Comparison of ENCODE assay signal across 23 cellular contexts in the genomic region with DNA sequence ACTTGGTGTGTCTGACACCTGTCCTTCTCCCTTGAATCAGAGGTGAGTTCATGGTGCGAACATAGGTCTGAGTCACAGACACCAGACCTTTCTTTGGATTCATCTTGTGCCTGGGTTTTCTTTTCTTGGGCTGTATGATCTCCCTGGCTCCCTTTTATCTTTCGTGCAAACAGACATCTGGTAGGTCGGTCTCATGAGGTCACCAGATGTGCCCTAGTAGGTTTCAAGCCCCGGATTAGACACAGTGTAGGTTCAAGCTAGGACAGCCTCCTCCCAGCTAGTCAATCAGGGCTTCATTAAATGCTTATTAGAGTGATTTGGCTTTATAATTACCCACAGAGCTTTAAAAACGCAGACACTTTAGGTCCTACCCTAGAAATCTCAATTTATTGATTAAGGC.
A peak's percentile ranks its signal among the peaks of the same experiment; 100 is the strongest.
DNase-seq lines count a peak whose midpoint lies in the region; ATAC-seq and TF ChIP-seq lines count a peak whose summit lies in the region.
"Had no signal": no experiment of that assay in that cellular context is flagged by ENCODE, and none has a peak within 500 bp of the region (broad histone marks: within the 10 kb centered on the region; RNA-seq: fewer than 3 reads in every experiment).

No MANE protein-coding gene starts in this region.

- DNase-seq in AG20443 (ENCODE audit: low spot score) (peak; percentile 65), GM04504 (ENCODE audit: low read depth) (peak; percentile 60), NCI-H82 treated with DMSO at 0.1 percent for 48 hours (lab: John Stamatoyannopoulos, UW; ENCODE audit: unreplicated experiment) (peak; percentile 97), fibroblast of villous mesenchyme (ENCODE audit: low read depth) (peak; percentile 81), C1 segment of cervical spinal cord (lab: John Stamatoyannopoulos, UW) (no peak), NCI-H2029 (lab: John Stamatoyannopoulos, UW) (no peak), psoas muscle (no peak)
- DNase-seq: Caco-2; CD4-positive, alpha-beta memory T cell; DMS53; GF-D8; H9; KG1; NCI-H1092 treated with DMSO at 0.1 percent for 48 hours; NCI-H1436 treated with DMSO at 0.1 percent for 48 hours; NCI-H1930; NCI-H226; NCI-H510A treated with DMSO at 0.1 percent for 48 hours; OCI-M1; Right ventricle myocardium superior; SW 1271 had no signal

- H3K27ac ChIP-seq in psoas muscle = no peak overlapping the region
- H3K27ac ChIP-seq: A549, BLaER1 had no signal

- peaks cover 5% of the 10 kb centered on the region for H3K9me3 ChIP-seq in psoas muscle
- H3K9me3 ChIP-seq: A549, BLaER1, Caco-2 had no signal

- H3K36me3 ChIP-seq in psoas muscle (ENCODE audit: insufficient read depth in 1 of 2, low read depth in 1 of 2) = no peaks in the 10 kb centered on the region
- H3K36me3 ChIP-seq: BLaER1 had no signal

- H3K4me3 ChIP-seq in fibroblast of villous mesenchyme (ENCODE audit: low read depth, low read length) (no peak overlapping the region), psoas muscle (no peak overlapping the region)
- H3K4me3 ChIP-seq: A549, BLaER1 had no signal

- H3K27me3 ChIP-seq in psoas muscle (ENCODE audit: insufficient read depth in 3 of 3, low read length in 2 of 3) = no peaks in the 10 kb centered on the region
- H3K27me3 ChIP-seq: BLaER1 had no signal

- no peak for ATAC-seq in psoas muscle
- ATAC-seq: A549 had no signal

- intact Hi-C loops in psoas muscle (cut with DNase I) = no loop called here

- 49 to 65% (median 59%) methylated on average over 5 of the region's 5 CpGs for WGBS in psoas muscle, 3 donors

- TF ChIP-seq CTCF in fibroblast of villous mesenchyme (IDR thresholded peaks at IDR 0.05; ENCODE audit: insufficient read depth, low read depth, low read length) (no peak), psoas muscle (IDR thresholded peaks at IDR 0.05) (no peak)

- H3K4me1 ChIP-seq in psoas muscle = no peaks in the 10 kb centered on the region
- H3K4me1 ChIP-seq: A549, BLaER1, Caco-2 had no signal

Comparison
In these comparisons a context has a peak if more than half of its experiments do, and no peak if none do; other contexts are left out.
1. DNase-seq: peak in AG20443 (single experiment), GM04504 (single experiment), NCI-H82 treated with DMSO at 0.1 percent for 48 hours (single experiment) and fibroblast of villous mesenchyme (single experiment); none in C1 segment of cervical spinal cord (0 of 14), NCI-H2029 (single experiment) and psoas muscle (0 of 2).